In genomic region chr12:64389154-64389553, GRCh38 we compare ENCODE assay signal across 26 cellular contexts. TPM values are rescaled to one million over a fixed set of nuclear protein-coding genes. Genes with fewer than 3 reads are reported as not detected.
DNase-seq lines count a peak whose midpoint lies in the region; ATAC-seq, FAIRE-seq and TF ChIP-seq lines count a peak whose summit lies in the region.
"Had no signal": no experiment of that assay in that cellular context is flagged by ENCODE, and none has a peak within 500 bp of the region (broad histone marks: within the 10 kb centered on the region; RNA-seq: fewer than 3 reads in every experiment).

No MANE protein-coding gene starts in this region.

- no peaks in the 10 kb centered on the region for H3K23me2 ChIP-seq in H9 (ENCODE audit: insufficient read length, low read depth, low read length, poor library complexity, severe bottlenecking)

- no peak overlapping the region for H3K14ac ChIP-seq in H9 (ENCODE audit: insufficient read depth, low read length)

- intact Hi-C loops in esophagus squamous epithelium (cut with DNase I), result no loop called here

- H3K9me3 Mint-ChIP-seq in H9, result no peaks in the 10 kb centered on the region
- H3K9me3 Mint-ChIP-seq: activated T-cell treated with anti-CD3 and anti-CD28 coated beads, Interleukin-2, amount 50 U/mL, for 24 hours; WTC11 had no signal

- no peak overlapping the region for H2BK20ac ChIP-seq in H9 (ENCODE audit: low read depth, low read length, poor library complexity, severe bottlenecking)

- no peak overlapping the region for H2BK12ac ChIP-seq in H9 (ENCODE audit: insufficient read length, low read depth, low read length)

- H3K27ac Mint-ChIP-seq in H9, result no peak overlapping the region; a peak in 1 of 7 replicates
- H3K27ac Mint-ChIP-seq: activated CD8-positive, alpha-beta T cell treated with anti-CD3 and anti-CD28 coated beads, Interleukin-2, amount 10 ng/mL, durations not matched to agents 7 days and 5 days; activated T-cell treated with anti-CD3 and anti-CD28 coated beads, Interleukin-2, amount 50 U/mL, for 24 hours; WTC11 had no signal

- H3K27me3 Mint-ChIP-seq in H9 (ENCODE audit: low read depth), result peaks cover 7% of the 10 kb centered on the region

- peak overlapping the region in 3 of 4 donors; percentile 15 to 32 (median 20) for H3K4me3 ChIP-seq in esophagus squamous epithelium
- H3K4me3 ChIP-seq: SK-N-MC had no signal

- no peak overlapping the region for H3K9ac ChIP-seq in H9 (ENCODE audit: extremely low read depth, insufficient read length, low read length)

- 33 to 60% methylated on average over 16 to 18 of the region's 18 CpGs for WGBS in esophagus squamous epithelium, 2 donors
- WGBS in H9 (ENCODE audit: extremely low coverage, insufficient read length, low lambda C conversion rate), result no CpG with 5 or more reads among the region's 18 CpGs

- H3K27me3 ChIP-seq in esophagus squamous epithelium, result peaks cover 0 to 28% (median 0%) of the 10 kb centered on the region in 4 donors
- no peaks in the 10 kb centered on the region for H3K27me3 ChIP-seq in H9 (ENCODE audit: insufficient read depth, low read length)

- peak overlapping the region in 1 of 2 experiments; percentile 50; a peak in 1 of 5 replicates for H3K4me3 Mint-ChIP-seq in H9

- H4K8ac ChIP-seq in H9 (replicated peaks; ENCODE audit: insufficient read length, low read depth, low read length), result no peak overlapping the region

- H2BK120ac ChIP-seq in H9 (ENCODE audit: low read depth, low read length, poor library complexity, severe bottlenecking), result no peak overlapping the region

- H2AK5ac ChIP-seq in H9 (ENCODE audit: insufficient read length, low read length), result no peak overlapping the region

- H3K4me2 ChIP-seq in H9 (ENCODE audit: insufficient read depth, insufficient read length, low read length), result no peak overlapping the region

- H3K56ac ChIP-seq in H9 (ENCODE audit: insufficient read length, low read depth, low read length), result no peak overlapping the region

- H3K36me3 Mint-ChIP-seq in H9 (ENCODE audit: insufficient read depth in 1 of 3, low read depth in 3 of 3), result no peaks in the 10 kb centered on the region
- H3K36me3 Mint-ChIP-seq: WTC11 had no signal

- no peak overlapping the region for H4K5ac ChIP-seq in H9 (ENCODE audit: insufficient read length, low read depth, low read length)

- H2AFZ ChIP-seq in H9 (ENCODE audit: low read length), result no peak overlapping the region

- TF ChIP-seq CTCF in D721Med (IDR thresholded peaks at IDR 0.05; ENCODE audit: insufficient read depth, missing control alignments) (no peak), esophagus squamous epithelium (IDR thresholded peaks at IDR 0.05) (no peak), H9 (conservative IDR thresholded peaks at IDR 0.05) (no peak)

- H3K27ac ChIP-seq in esophagus squamous epithelium (peak overlapping the region in 3 of 4 donors; percentile 57 to 80 (median 74)), H9 (ENCODE audit: insufficient read length, low read depth, low read length) (no peak overlapping the region)
- H3K27ac ChIP-seq: SK-N-MC, suprapubic skin had no signal

- H3K79me1 ChIP-seq in H9 (ENCODE audit: insufficient read depth, low read depth, low read length, poor library complexity, severe bottlenecking), result no peaks in the 10 kb centered on the region

- H3T11ph ChIP-seq in H9 (ENCODE audit: low read length), result no peak overlapping the region

- ATAC-seq in HG02759 (IDR thresholded peaks at IDR 0.05; ENCODE audit: unreplicated experiment), result no peak
- ATAC-seq: right cardiac atrium had no signal

- H3K4me1 ChIP-seq in esophagus squamous epithelium, result peaks cover 5 to 70% (median 14%) of the 10 kb centered on the region in 3 donors
- no peaks in the 10 kb centered on the region for H3K4me1 ChIP-seq in H9 (ENCODE audit: insufficient read depth, low read length)
- H3K4me1 ChIP-seq: Caco-2 had no signal

- no peak for FAIRE-seq in D721Med (lab: Jason Lieb, UNC)
- FAIRE-seq: islet of Langerhans, RCC 7860 had no signal

- H3K18ac ChIP-seq in H9 (ENCODE audit: insufficient read length, low read depth, low read length), result no peak overlapping the region

- no peak overlapping the region for H3K4ac ChIP-seq in H9 (ENCODE audit: low read depth, low read length)

- no peak overlapping the region for H2BK15ac ChIP-seq in H9 (ENCODE audit: low read depth, low read length)

- H3K9me3 ChIP-seq in esophagus squamous epithelium (no peaks in the 10 kb centered on the region), H9 (ENCODE audit: control insufficient read depth, low read depth, low read length) (no peaks in the 10 kb centered on the region)
- H3K9me3 ChIP-seq: Caco-2, suprapubic skin had no signal

- peaks cover 3 to 7% of the 10 kb centered on the region in 2 experiments; a peak in 2 of 4 replicates for H3K4me1 Mint-ChIP-seq in H9

- no peak overlapping the region for H2BK5ac ChIP-seq in H9 (ENCODE audit: insufficient read length, low read length)

- TF ChIP-seq POLR2A in esophagus squamous epithelium (IDR thresholded peaks at IDR 0.05), result no peak

- H4K91ac ChIP-seq in H9 (ENCODE audit: insufficient read length, low read depth, low read length), result no peak overlapping the region

- H3K23ac ChIP-seq in H9 (ENCODE audit: insufficient read length, low read depth, low read length), result no peak overlapping the region

- H3K36me3 ChIP-seq in esophagus squamous epithelium, result no peaks in the 10 kb centered on the region
- H3K36me3 ChIP-seq: suprapubic skin had no signal

- H3K79me2 ChIP-seq in H9 (ENCODE audit: insufficient read depth, low read length), result no peaks in the 10 kb centered on the region

- no peaks in the 10 kb centered on the region for H4K20me1 ChIP-seq in H9 (ENCODE audit: control insufficient read depth, insufficient read depth, insufficient read length)

- DNase-seq in D721Med (ENCODE audit: insufficient read length, low spot score), result peak; percentile 44
- peak; percentile 94 for DNase-seq in NCI-H128 (lab: John Stamatoyannopoulos, UW; ENCODE audit: unreplicated experiment)
- DNase-seq in NCI-H510A (lab: John Stamatoyannopoulos, UW), result peak; percentile 55
- DNase-seq in esophagus squamous epithelium (lab: John Stamatoyannopoulos, UW), result no peak
- DNase-seq in activated CD4-positive, CD25-positive, alpha-beta regulatory T cell treated with anti-CD3 and anti-CD28 coated beads, Interleukin-2, amount 50 U/mL, for 72 hours, result no peak
- no peak for DNase-seq in H9
- DNase-seq: activated CD8-positive, alpha-beta T cell treated with anti-CD3 and anti-CD28 coated beads, Interleukin-2, amount 10 ng/mL, durations not matched to agents 7 days and 5 days; activated naive CD4-positive, alpha-beta T cell treated with anti-CD3 and anti-CD28 coated beads, Interleukin-2, amount 50 U/mL, for 16 hours; activated T-cell treated with anti-CD3 and anti-CD28 coated beads, Interleukin-2, amount 50 U/mL, for 24 hours; aorta; Caco-2; cerebellar nuclear complex; effector CD8-positive, alpha-beta T cell; Karpas-422; NCI-H1694 treated with DMSO at 0.1 percent for 48 hours; right cardiac atrium; stimulated activated CD4-positive, alpha-beta T cell treated with anti-CD3 and anti-CD28 coated beads, Interleukin-15, amount 100 ng/mL, for 24 hours had no signal

RNA-seq across cellular contexts. Expression of gene C12orf56, which starts 1.4 kb away (rescaled TPM):
- total RNA-seq in esophagus squamous epithelium (1 to 10 TPM in 3 of 4 donors, under 1 TPM in 1; 1.00 to 6.8 (median 3.0) TPM), H9 (2021) (1.5 and 2.2 TPM in 2 replicates)
- total RNA-seq: activated CD8-positive, alpha-beta T cell treated with anti-CD3 and anti-CD28 coated beads, Interleukin-2, amount 10 ng/mL, durations not matched to agents 7 days and 5 days; aorta; G401; HT1080; omental fat pad; right cardiac atrium had no signal

RNA-seq across cellular contexts. Expression of gene XPOT, which starts 15.0 kb away (rescaled TPM):
- 10 to 100 TPM; 29.9 to 61.2 (median 38.0) TPM for total RNA-seq in esophagus squamous epithelium
- 130 and 132 TPM in 2 replicates for total RNA-seq in H9 (2021)

Comparison
In these comparisons a context has a peak if more than half of its experiments do, and no peak if none do; other contexts are left out.
1. DNase-seq: peak in D721Med (single experiment), NCI-H128 (single experiment) and NCI-H510A (single experiment); none in esophagus squamous epithelium (single experiment), activated CD4-positive, CD25-positive, alpha-beta regulatory T cell treated with anti-CD3 and anti-CD28 coated beads, Interleukin-2, amount 50 U/mL, for 72 hours (single experiment) and H9 (single experiment).